15 cellular contexts compared by ENCODE assay signal in genomic region chr4:145186719-145187118, GRCh38. TPM values are rescaled to one million over a fixed set of nuclear protein-coding genes. Genes with fewer than 3 reads are reported as not detected.
A peak's percentile ranks its signal among the peaks of the same experiment; 100 is the strongest.
DNase-seq lines count a peak whose midpoint lies in the region; ATAC-seq, FAIRE-seq and TF ChIP-seq lines count a peak whose summit lies in the region.
"Had no signal": no experiment of that assay in that cellular context is flagged by ENCODE, and none has a peak within 500 bp of the region (broad histone marks: within the 10 kb centered on the region; RNA-seq: fewer than 3 reads in every experiment).

No MANE protein-coding gene starts in this region.

- peak overlapping the region; percentile 60 for H3K4me2 ChIP-seq in OCI-LY1 (ENCODE audit: low read length)

- peak overlapping the region; percentile 44; the same call in 1 of the 2 replicates for H2AFZ ChIP-seq in OCI-LY1 (ENCODE audit: low read length)

- peaks cover 8% of the 10 kb centered on the region for H3K4me1 Mint-ChIP-seq in activated CD8-positive, alpha-beta memory T cell treated with anti-CD3 and anti-CD28 coated beads, Interleukin-2, amount 10 ng/mL, durations not matched to agents 7 days and 5 days

- TF ChIP-seq CTCF in OCI-LY1 (IDR thresholded peaks at IDR 0.05; ENCODE audit: low read length) (no peak), breast epithelium (IDR thresholded peaks at IDR 0.05) (no peak)

- no peak overlapping the region for H3K4me3 Mint-ChIP-seq in activated CD8-positive, alpha-beta memory T cell treated with anti-CD3 and anti-CD28 coated beads, Interleukin-2, amount 10 ng/mL, durations not matched to agents 7 days and 5 days
- H3K4me3 Mint-ChIP-seq: activated naive CD4-positive, alpha-beta T cell treated with anti-CD3 and anti-CD28 coated beads, Interleukin-2, amount 50 U/mL, for 24 hours; nephron progenitor cell had no signal

- no peaks in the 10 kb centered on the region for H3K36me3 Mint-ChIP-seq in activated CD8-positive, alpha-beta memory T cell treated with anti-CD3 and anti-CD28 coated beads, Interleukin-2, amount 10 ng/mL, durations not matched to agents 7 days and 5 days
- H3K36me3 Mint-ChIP-seq: activated naive CD4-positive, alpha-beta T cell treated with anti-CD3 and anti-CD28 coated beads, Interleukin-2, amount 50 U/mL, for 24 hours had no signal

- TF ChIP-seq POLR2A in breast epithelium (IDR thresholded peaks at IDR 0.05) = no peak

- ATAC-seq in GM21447 (IDR thresholded peaks at IDR 0.05; ENCODE audit: unreplicated experiment) (peak; percentile 89), HG03095 (IDR thresholded peaks at IDR 0.05; ENCODE audit: unreplicated experiment) (peak; percentile 71), left ventricle myocardium superior (no peak), Right ventricle myocardium superior (ENCODE audit: poor library complexity) (no peak)
- ATAC-seq in activated CD8-positive, alpha-beta memory T cell treated with anti-CD3 and anti-CD28 coated beads, Interleukin-2, amount 10 ng/mL, durations not matched to agents 7 days and 5 days = no peak

- peak overlapping the region; percentile 10 for H3K9ac ChIP-seq in OCI-LY1 (ENCODE audit: low read length)
- H3K9ac ChIP-seq: BLaER1 treated with 17β-estradiol and CSF1 and Interleukin-3, amounts not matched to agents 10 nM and 100 nM had no signal

- H3K4me1 ChIP-seq in OCI-LY1 (ENCODE audit: insufficient read depth, low read length, severe bottlenecking) (peaks cover 41% of the 10 kb centered on the region), breast epithelium (no peaks in the 10 kb centered on the region)

- H3K27ac ChIP-seq in OCI-LY1 (ENCODE audit: low read depth, low read length, poor library complexity, severe bottlenecking) (peak overlapping the region; percentile 39), breast epithelium (no peak overlapping the region)
- H3K27ac ChIP-seq: BLaER1 treated with 17β-estradiol and CSF1 and Interleukin-3, amounts not matched to agents 10 nM and 100 nM; WERI-Rb-1 had no signal

- intact Hi-C loops in left ventricle myocardium superior (cut with micrococcal nuclease) = no loop called here
- intact Hi-C loops in breast epithelium (cut with DNase I; ENCODE audit: low total_unique reads) = no loop called here
- intact Hi-C loops in Right ventricle myocardium superior (cut with DNase I) = no loop called here

- no peaks in the 10 kb centered on the region for H3F3A ChIP-seq in OCI-LY1 (ENCODE audit: insufficient read depth, low read length)

- peak; percentile 90 for FAIRE-seq in GM18507 (lab: Jason Lieb, UNC)

- no peak for DNase-seq in GM18507 (ENCODE audit: extremely low spot score, insufficient read length, low read depth)
- DNase-seq in left ventricle myocardium superior = no peak
- no peak for DNase-seq in activated CD8-positive, alpha-beta memory T cell treated with anti-CD3 and anti-CD28 coated beads, Interleukin-2, amount 10 ng/mL, durations not matched to agents 7 days and 5 days
- DNase-seq in breast epithelium (ENCODE audit: low spot score in 2 of 2) = no peak
- DNase-seq in Right ventricle myocardium superior = no peak
- DNase-seq: KG1; NCI-H82; nephron progenitor cell; stimulated activated CD4-positive, alpha-beta T cell treated with anti-CD3 and anti-CD28 coated beads, Interleukin-1b, Interleukin-23, amount 100 ng/mL, for 48 hours; WERI-Rb-1 had no signal

- H3K27ac Mint-ChIP-seq in activated CD8-positive, alpha-beta memory T cell treated with anti-CD3 and anti-CD28 coated beads, Interleukin-2, amount 10 ng/mL, durations not matched to agents 7 days and 5 days = no peak overlapping the region
- H3K27ac Mint-ChIP-seq: activated naive CD4-positive, alpha-beta T cell treated with anti-CD3 and anti-CD28 coated beads, Interleukin-2, amount 50 U/mL, for 24 hours; nephron progenitor cell had no signal

- H3K27me3 Mint-ChIP-seq in activated CD8-positive, alpha-beta memory T cell treated with anti-CD3 and anti-CD28 coated beads, Interleukin-2, amount 10 ng/mL, durations not matched to agents 7 days and 5 days = no peaks in the 10 kb centered on the region
- H3K27me3 Mint-ChIP-seq: activated naive CD4-positive, alpha-beta T cell treated with anti-CD3 and anti-CD28 coated beads, Interleukin-2, amount 50 U/mL, for 24 hours had no signal

- peak overlapping the region; percentile 35 for H3K4me3 ChIP-seq in OCI-LY1 (ENCODE audit: low read depth, low read length, poor library complexity, severe bottlenecking)
- H3K4me3 ChIP-seq in breast epithelium = no peak overlapping the region
- H3K4me3 ChIP-seq: BLaER1 treated with 17β-estradiol and CSF1 and Interleukin-3, amounts not matched to agents 10 nM and 100 nM had no signal

- no peaks in the 10 kb centered on the region for H3K9me3 ChIP-seq in OCI-LY1 (ENCODE audit: low read length)
- H3K9me3 ChIP-seq in breast epithelium = no peaks in the 10 kb centered on the region
- H3K9me3 ChIP-seq: BLaER1 treated with 17β-estradiol and CSF1 and Interleukin-3, amounts not matched to agents 10 nM and 100 nM had no signal

- no peaks in the 10 kb centered on the region for H3K9me3 Mint-ChIP-seq in activated CD8-positive, alpha-beta memory T cell treated with anti-CD3 and anti-CD28 coated beads, Interleukin-2, amount 10 ng/mL, durations not matched to agents 7 days and 5 days (ENCODE audit: low read depth)
- H3K9me3 Mint-ChIP-seq: activated naive CD4-positive, alpha-beta T cell treated with anti-CD3 and anti-CD28 coated beads, Interleukin-2, amount 50 U/mL, for 24 hours had no signal

- CTCF ChIA-PET in activated CD8-positive, alpha-beta memory T cell treated with anti-CD3 and anti-CD28 coated beads, Interleukin-2, amount 10 ng/mL, durations not matched to agents 7 days and 5 days (lab: Charles Lee) = interaction anchor here (0.7 to 1.0 kb wide), 2 partner anchors 32 to 433 kb away, joined by 3 to 4 read pairs; partner anchors contain the start of gene MMAA

- H3K79me2 ChIP-seq in OCI-LY1 (ENCODE audit: insufficient read depth, low read length) = no peaks in the 10 kb centered on the region

- no peaks in the 10 kb centered on the region for H4K20me1 ChIP-seq in OCI-LY1 (ENCODE audit: insufficient read depth, low read length)
- H4K20me1 ChIP-seq: BLaER1 treated with 17β-estradiol and CSF1 and Interleukin-3, amounts not matched to agents 10 nM and 100 nM had no signal

- H3K36me3 ChIP-seq in OCI-LY1 (ENCODE audit: insufficient read depth, low read length) (no peaks in the 10 kb centered on the region), breast epithelium (no peaks in the 10 kb centered on the region)
- H3K36me3 ChIP-seq: BLaER1 treated with 17β-estradiol and CSF1 and Interleukin-3, amounts not matched to agents 10 nM and 100 nM; WERI-Rb-1 had no signal

- H3K27me3 ChIP-seq in OCI-LY1 (ENCODE audit: insufficient read depth, low read length) (no peaks in the 10 kb centered on the region), breast epithelium (no peaks in the 10 kb centered on the region)
- H3K27me3 ChIP-seq: BLaER1 treated with 17β-estradiol and CSF1 and Interleukin-3, amounts not matched to agents 10 nM and 100 nM had no signal

- H3K9me2 ChIP-seq in OCI-LY1 (ENCODE audit: low read depth, low read length) = no peaks in the 10 kb centered on the region

RNA-seq across cellular contexts. Expression of gene OTUD4, which starts 6.3 kb away (rescaled TPM):
- total RNA-seq in left ventricle myocardium superior (38.9 TPM), breast epithelium (10 to 100 TPM; 22.9 to 55.8 (median 35.7) TPM), Right ventricle myocardium superior (36.2 TPM)
- 10 to 100 TPM; 48.9 to 57.8 TPM for total RNA-seq in activated CD8-positive, alpha-beta memory T cell treated with anti-CD3 and anti-CD28 coated beads, Interleukin-2, amount 10 ng/mL, durations not matched to agents 7 days and 5 days

Comparison
In these comparisons a context has a peak if more than half of its experiments do, and no peak if none do; other contexts are left out.
1. ATAC-seq: peak in GM21447 (single experiment) and HG03095 (single experiment); none in left ventricle myocardium superior (single experiment), activated CD8-positive, alpha-beta memory T cell treated with anti-CD3 and anti-CD28 coated beads, Interleukin-2, amount 10 ng/mL, durations not matched to agents 7 days and 5 days (single experiment) and Right ventricle myocardium superior (single experiment).